In genomic region chr2:210172219-210172575, GRCh38 we compare ENCODE assay signal across 9 cellular contexts. TPM values are rescaled to one million over a fixed set of nuclear protein-coding genes. Genes with fewer than 3 reads are reported as not detected.
DNase-seq lines count a peak whose midpoint lies in the region; ATAC-seq and TF ChIP-seq lines count a peak whose summit lies in the region.
"Had no signal": no experiment of that assay in that cellular context is flagged by ENCODE, and none has a peak within 500 bp of the region (broad histone marks: within the 10 kb centered on the region; RNA-seq: fewer than 3 reads in every experiment).

No MANE protein-coding gene starts in this region.

- peaks cover 5% of the 10 kb centered on the region for H3K27me3 Mint-ChIP-seq in T-helper 17 cell

- H4K20me1 ChIP-seq in smooth muscle cell (ENCODE audit: low read depth): no peaks in the 10 kb centered on the region

- H3K36me3 Mint-ChIP-seq in T-helper 17 cell (ENCODE audit: low read depth): no peaks in the 10 kb centered on the region

- peak overlapping the region; percentile 97 for H3K4me3 Mint-ChIP-seq in T-helper 17 cell

- H3K9ac ChIP-seq in smooth muscle cell (ENCODE audit: low read depth): peak overlapping the region; percentile 48

- no peak for DNase-seq in H7
- no peak for DNase-seq in T-helper 17 cell
- DNase-seq in right cardiac atrium: no peak
- DNase-seq in smooth muscle cell (lab: John Stamatoyannopoulos, UW; ENCODE audit: unreplicated experiment): no peak
- no peak for DNase-seq in sciatic nerve (ENCODE audit: low spot score)
- DNase-seq in stimulated activated CD4-positive, alpha-beta T cell treated with anti-CD3 and anti-CD28 coated beads, Interleukin-12 subunit alpha, Interleukin-12 subunit beta, amount 100 ng/mL, for 4 hours: no peak
- DNase-seq in mucosa of gallbladder (ENCODE audit: low spot score): no peak

- H3K27ac ChIP-seq in right cardiac atrium (ENCODE audit: low read length): peak overlapping the region; percentile 95
- peak overlapping the region; percentile 87 for H3K27ac ChIP-seq in smooth muscle cell (ENCODE audit: low read depth)

- H3K9me3 ChIP-seq in T-helper 17 cell (ENCODE audit: control insufficient read depth, low read length, poor library complexity, severe bottlenecking) (no peaks in the 10 kb centered on the region), right cardiac atrium (ENCODE audit: control insufficient read depth, low read length) (no peaks in the 10 kb centered on the region), smooth muscle cell (replicated peaks; ENCODE audit: low read depth) (no peaks in the 10 kb centered on the region)

- peaks cover 21% of the 10 kb centered on the region for H3K79me2 ChIP-seq in smooth muscle cell (ENCODE audit: low read depth)

- peak overlapping the region; percentile 96 for H3K27ac Mint-ChIP-seq in T-helper 17 cell

- no peaks in the 10 kb centered on the region for H3K36me3 ChIP-seq in H7 (replicated peaks; ENCODE audit: control insufficient read depth, insufficient read depth, low read length)
- H3K36me3 ChIP-seq in smooth muscle cell (ENCODE audit: low read depth): no peaks in the 10 kb centered on the region

- H3K4me1 ChIP-seq in right cardiac atrium (ENCODE audit: control insufficient read depth, insufficient read depth, low read length) (no peaks in the 10 kb centered on the region), smooth muscle cell (ENCODE audit: low read depth) (peaks cover 30% of the 10 kb centered on the region)

- TF ChIP-seq CTCF in smooth muscle cell (IDR thresholded peaks at IDR 0.05; ENCODE audit: borderline replicate concordance, insufficient read depth, poor library complexity, severe bottlenecking): no peak

- ATAC-seq in T-helper 17 cell (no peak), right cardiac atrium (no peak), sciatic nerve (no peak), HG02759 (IDR thresholded peaks at IDR 0.05; ENCODE audit: unreplicated experiment) (no peak)

- H3K4me3 ChIP-seq in H7 (ENCODE audit: insufficient read depth, low read depth, low read length) (peak overlapping the region; percentile 46), right cardiac atrium (ENCODE audit: low read length) (peak overlapping the region; percentile 98), smooth muscle cell (peak overlapping the region; percentile 82)

- H3K4me2 ChIP-seq in smooth muscle cell: peak overlapping the region; percentile 85

- intact Hi-C loops in right cardiac atrium (cut with DNase I): loop anchor here in 1 of 4 donors (10.0 kb wide), 1 partner anchor 167 kb away; the partner anchor contains the start of gene RPE
- intact Hi-C loops in sciatic nerve (cut with DNase I): no loop called here

- H3F3A ChIP-seq in smooth muscle cell (ENCODE audit: low read depth): peaks cover 14% of the 10 kb centered on the region

- H2AFZ ChIP-seq in smooth muscle cell (ENCODE audit: low read depth): peak overlapping the region; percentile 67

- 4% methylated on average over 8 of the region's 8 CpGs for WGBS in right cardiac atrium
- WGBS in smooth muscle cell (ENCODE audit: low lambda C conversion rate): 4% methylated on average over 8 of the region's 8 CpGs

- peaks cover 18% of the 10 kb centered on the region for H3K4me1 Mint-ChIP-seq in T-helper 17 cell

- H3K27me3 ChIP-seq in H7 (ENCODE audit: control insufficient read depth, insufficient read depth, low read length): no peaks in the 10 kb centered on the region
- no peaks in the 10 kb centered on the region for H3K27me3 ChIP-seq in right cardiac atrium (ENCODE audit: control insufficient read depth, insufficient read depth)
- H3K27me3 ChIP-seq in smooth muscle cell (ENCODE audit: low read depth): no peaks in the 10 kb centered on the region

RNA-seq across cellular contexts. Expression of gene KANSL1L, which starts 1.0 kb away (rescaled TPM):
- total RNA-seq in H7 (2014; rRNA removed; shearing (Covaris generic)): 8.9 and 11.4 TPM in 2 replicates
- total RNA-seq in T-helper 17 cell (1 to 10 TPM; 3.4 to 5.6 TPM), right cardiac atrium (10 to 100 TPM; 19.4 to 23.9 (median 22.2) TPM), smooth muscle cell (20.3 and 27.0 TPM in 2 replicates), sciatic nerve (55.9 TPM), mucosa of gallbladder (58.3 TPM)
- polyA plus RNA-seq in right cardiac atrium (6.2 TPM), smooth muscle cell (1.8 and 3.6 TPM in 2 replicates)

RNA-seq across cellular contexts. Expression of gene ACADL, which starts 53.0 kb away (rescaled TPM):
- not detected in 2 replicates for total RNA-seq in H7 (2014; rRNA removed; shearing (Covaris generic))
- total RNA-seq in T-helper 17 cell: not detected
- total RNA-seq in right cardiac atrium: 1 to 10 TPM; 2.8 to 3.4 (median 3.1) TPM
- polyA plus RNA-seq in right cardiac atrium: 2.8 TPM
- 6.2 and 7.5 TPM in 2 replicates for total RNA-seq in smooth muscle cell
- 1.3 and 5.4 TPM in 2 replicates for polyA plus RNA-seq in smooth muscle cell
- total RNA-seq in sciatic nerve: 32.4 TPM
- total RNA-seq in mucosa of gallbladder: 3.8 TPM
- total RNA-seq: dermis microvascular lymphatic vessel endothelial cell had no signal

Comparison
In these comparisons a context has a peak if more than half of its experiments do, and no peak if none do; other contexts are left out.
1. H3K4me3 ChIP-seq: peak in every context shown above with its lines; median percentile 98 in right cardiac atrium; 82 in smooth muscle cell; 46 in H7.